21 cellular contexts compared by ENCODE assay signal in the genomic region with DNA sequence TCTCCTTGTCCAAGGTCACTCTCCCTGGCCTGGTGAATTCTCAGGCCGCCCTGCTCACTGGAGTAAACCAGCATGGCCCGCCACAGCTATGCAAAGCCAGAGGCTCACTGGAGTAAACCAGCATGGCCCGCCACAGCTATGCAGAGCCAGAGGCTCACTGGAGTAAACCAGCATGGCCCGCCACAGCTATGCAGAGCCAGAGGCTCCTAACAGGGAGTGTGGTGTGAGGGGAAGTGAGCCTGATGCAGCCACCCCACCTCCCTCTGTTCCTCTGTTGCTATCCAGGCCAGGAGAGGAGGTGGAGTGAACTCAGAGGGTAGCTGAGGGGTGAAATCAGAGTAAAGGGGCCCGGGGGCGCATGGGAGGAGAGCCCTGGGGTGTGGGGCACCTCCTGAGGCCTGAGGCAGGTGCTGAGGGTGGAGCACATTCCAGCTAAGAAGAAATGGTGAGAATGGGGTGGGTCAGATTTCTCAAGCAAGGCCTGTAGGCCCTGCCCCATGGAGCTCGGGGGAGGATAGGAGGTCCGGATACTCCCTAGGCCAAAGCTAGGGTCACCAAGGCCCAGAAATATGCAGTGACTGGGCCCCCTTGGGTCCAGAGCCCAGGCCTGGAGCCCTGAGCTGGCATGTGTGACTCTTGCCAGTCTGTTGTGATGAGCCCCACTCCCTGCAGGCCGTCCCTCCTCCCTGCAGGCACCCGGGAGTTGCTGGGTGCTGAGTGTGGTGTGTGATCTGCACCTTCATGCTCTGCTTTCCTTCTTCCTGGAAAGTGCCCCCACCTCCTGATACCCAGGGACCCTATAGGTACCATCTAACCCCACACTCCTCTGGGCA. TPM values are rescaled to one million over a fixed set of nuclear protein-coding genes. Genes with fewer than 3 reads are reported as not detected.
DNase-seq lines count a peak whose midpoint lies in the region; ATAC-seq and TF ChIP-seq lines count a peak whose summit lies in the region.
"Had no signal": no experiment of that assay in that cellular context is flagged by ENCODE, and none has a peak within 500 bp of the region (broad histone marks: within the 10 kb centered on the region; RNA-seq: fewer than 3 reads in every experiment).

No MANE protein-coding gene starts in this region.

- H3K27ac ChIP-seq in RWPE2 (ENCODE audit: poor library complexity, severe bottlenecking): no peak overlapping the region
- no peak overlapping the region for H3K27ac ChIP-seq in testis
- H3K27ac ChIP-seq: body of pancreas, tibial nerve had no signal

- no peaks in the 10 kb centered on the region for H3K36me3 ChIP-seq in RWPE2 (ENCODE audit: low read depth)
- no peaks in the 10 kb centered on the region for H3K36me3 ChIP-seq in testis (ENCODE audit: low read depth, missing control alignments)
- H3K36me3 ChIP-seq: tibial nerve had no signal

- H3K4me3 ChIP-seq in RWPE2 (ENCODE audit: severe bottlenecking) (no peak overlapping the region), testis (no peak overlapping the region)
- H3K4me3 ChIP-seq: body of pancreas, tibial nerve had no signal

- TF ChIP-seq CTCF in RWPE2 (IDR thresholded peaks at IDR 0.05; ENCODE audit: poor library complexity, severe bottlenecking): no peak
- no peak for TF ChIP-seq CTCF in type B pancreatic cell (conservative IDR thresholded peaks at IDR 0.05)
- no peak for TF ChIP-seq CTCF in testis (IDR thresholded peaks at IDR 0.05)

- H3K27me3 ChIP-seq in RWPE2 (ENCODE audit: insufficient read depth, poor library complexity, severe bottlenecking): no peaks in the 10 kb centered on the region
- H3K27me3 ChIP-seq in testis: no peaks in the 10 kb centered on the region
- H3K27me3 ChIP-seq: body of pancreas had no signal

- H3K4me1 ChIP-seq in RWPE2 (ENCODE audit: insufficient read depth, poor library complexity, severe bottlenecking) (no peaks in the 10 kb centered on the region), testis (no peaks in the 10 kb centered on the region)
- H3K4me1 ChIP-seq: body of pancreas, tibial nerve had no signal

- H3K9me3 Mint-ChIP-seq in type B pancreatic cell: no peaks in the 10 kb centered on the region
- no peaks in the 10 kb centered on the region for H3K9me3 Mint-ChIP-seq in stimulated activated naive B cell treated with anti-CD40 and anti-IgM and Interleukin-4, amounts not matched to agents 10 μg/mL and 1 μg/mL and 100 μg/mL, for 72 hours
- H3K9me3 Mint-ChIP-seq: CD4-positive, CD25-positive, alpha-beta regulatory T cell had no signal

- peaks cover 18% of the 10 kb centered on the region for H3K4me1 Mint-ChIP-seq in type B pancreatic cell (ENCODE audit: unreplicated experiment)
- peaks cover 0 to 3% of the 10 kb centered on the region in 2 donors for H3K4me1 Mint-ChIP-seq in stimulated activated naive B cell treated with anti-CD40 and anti-IgM and Interleukin-4, amounts not matched to agents 10 μg/mL and 1 μg/mL and 100 μg/mL, for 72 hours
- H3K4me1 Mint-ChIP-seq: CD4-positive, CD25-positive, alpha-beta regulatory T cell had no signal

- no peak for TF ChIP-seq POLR2A in testis (IDR thresholded peaks at IDR 0.05)

- no peak overlapping the region for H3K4me3 Mint-ChIP-seq in type B pancreatic cell
- no peak overlapping the region for H3K4me3 Mint-ChIP-seq in stimulated activated naive B cell treated with anti-CD40 and anti-IgM and Interleukin-4, amounts not matched to agents 10 μg/mL and 1 μg/mL and 100 μg/mL, for 72 hours
- H3K4me3 Mint-ChIP-seq: CD4-positive, CD25-positive, alpha-beta regulatory T cell had no signal

- peaks cover 27% of the 10 kb centered on the region for H3K27me3 Mint-ChIP-seq in type B pancreatic cell
- H3K27me3 Mint-ChIP-seq in stimulated activated naive B cell treated with anti-CD40 and anti-IgM and Interleukin-4, amounts not matched to agents 10 μg/mL and 1 μg/mL and 100 μg/mL, for 72 hours: peaks cover 32 to 34% of the 10 kb centered on the region in 2 donors

- no peaks in the 10 kb centered on the region for H3K9me3 ChIP-seq in RWPE2 (ENCODE audit: severe bottlenecking)
- H3K9me3 ChIP-seq in testis: no peaks in the 10 kb centered on the region
- H3K9me3 ChIP-seq: body of pancreas, tibial nerve had no signal

- ATAC-seq in RWPE2 (ENCODE audit: low read depth): 0 out of 3 replicates have a peak, but pooled peaks have one; percentile 9
- ATAC-seq in stimulated activated naive B cell treated with anti-CD40 and anti-IgM and Interleukin-4, amounts not matched to agents 10 μg/mL and 1 μg/mL and 100 μg/mL, for 72 hours (replicated peaks): no peak
- ATAC-seq: body of pancreas had no signal

- intact Hi-C loops in testis (cut with DNase I; ENCODE audit: low total_unique reads): loop anchor here (5.0 kb wide), 1 partner anchor 65 kb away; no protein-coding TSS in a partner anchor

- WGBS in testis, 2 donors: 79 to 85% methylated on average over 4 to 10 of the region's 10 CpGs

- H3K27ac Mint-ChIP-seq in type B pancreatic cell: peak overlapping the region; percentile 72
- H3K27ac Mint-ChIP-seq in stimulated activated naive B cell treated with anti-CD40 and anti-IgM and Interleukin-4, amounts not matched to agents 10 μg/mL and 1 μg/mL and 100 μg/mL, for 72 hours: no peak overlapping the region

- DNase-seq in activated CD8-positive, alpha-beta memory T cell treated with anti-CD3 and anti-CD28 coated beads for 24 hours: peak; percentile 47
- no peak for DNase-seq in activated CD8-positive, alpha-beta memory T cell treated with anti-CD3 and anti-CD28 coated beads, Interleukin-2, amount 50 U/mL, for 4 hours
- no peak for DNase-seq in RWPE2 (ENCODE audit: low spot score)
- peak; percentile 80 for DNase-seq in mesenteric fat pad (ENCODE audit: low spot score)
- DNase-seq in type B pancreatic cell (ENCODE audit: extremely low spot score, unreplicated experiment): no peak
- no peak for DNase-seq in stimulated activated naive B cell treated with anti-CD40 and anti-IgM and Interleukin-4, amounts not matched to agents 10 μg/mL and 1 μg/mL and 100 μg/mL, for 72 hours
- no peak for DNase-seq in NCI-H1092 (lab: John Stamatoyannopoulos, UW)
- DNase-seq in testis: no peak
- DNase-seq: activated CD4-positive, alpha-beta T cell treated with anti-CD3 and anti-CD28 coated beads for 48 hours; activated naive CD4-positive, alpha-beta T cell treated with anti-CD3 and anti-CD28 coated beads, Interleukin-2, amount 50 U/mL, for 16 hours; activated T-cell treated with anti-CD3 and anti-CD28 coated beads for 4 hours; CD4-positive, CD25-positive, alpha-beta regulatory T cell; EL; erythroblast; mammary epithelial cell; NCI-H1436 treated with DMSO at 0.1 percent for 48 hours; NCI-H2227 treated with DMSO at 0.1 percent for 48 hours; SHP77 treated with DMSO at 0.1 percent for 48 hours; stimulated activated CD4-positive, alpha-beta T cell treated with anti-CD3 and anti-CD28 coated beads, Interleukin-2, amount 100 ng/mL, for 48 hours had no signal

- H3K36me3 Mint-ChIP-seq in type B pancreatic cell: no peaks in the 10 kb centered on the region
- no peaks in the 10 kb centered on the region for H3K36me3 Mint-ChIP-seq in stimulated activated naive B cell treated with anti-CD40 and anti-IgM and Interleukin-4, amounts not matched to agents 10 μg/mL and 1 μg/mL and 100 μg/mL, for 72 hours
- H3K36me3 Mint-ChIP-seq: CD4-positive, CD25-positive, alpha-beta regulatory T cell had no signal

RNA-seq across cellular contexts. Expression of a gene that starts 1.5 kb away (rescaled TPM):
- total RNA-seq in mesenteric fat pad: 2.4 TPM
- 6.3 and 8.6 TPM in 2 replicates for total RNA-seq in type B pancreatic cell (ENCODE audit: low replicate concordance)
- total RNA-seq in testis: 1 to 10 TPM; 1.7 to 2.9 TPM
- not detected for polyA plus RNA-seq in testis (ENCODE audit: insufficient read depth, low read depth, low replicate concordance)
- total RNA-seq: CD4-positive, CD25-positive, alpha-beta regulatory T cell had no signal
- polyA plus RNA-seq: CD4-positive, CD25-positive, alpha-beta regulatory T cell had no signal

RNA-seq across cellular contexts. Expression of a gene that starts 36.8 kb away (rescaled TPM):
- total RNA-seq in mesenteric fat pad (2.0 TPM), type B pancreatic cell (ENCODE audit: low replicate concordance) (1.2 and 1.3 TPM in 2 replicates), testis (1 to 10 TPM in 1 of 2 donors, under 1 TPM in 1; 0.94 to 1.2 TPM)
- 0.58 TPM for polyA plus RNA-seq in testis (ENCODE audit: insufficient read depth, low read depth, low replicate concordance)
- total RNA-seq: CD4-positive, CD25-positive, alpha-beta regulatory T cell had no signal
- polyA plus RNA-seq: CD4-positive, CD25-positive, alpha-beta regulatory T cell; mammary epithelial cell had no signal

RNA-seq across cellular contexts. Expression of a gene that starts 41.2 kb away (rescaled TPM):
- total RNA-seq in mesenteric fat pad: 17.6 TPM
- total RNA-seq in type B pancreatic cell (ENCODE audit: low replicate concordance): 0.55 and 0.72 TPM in 2 replicates
- total RNA-seq in testis: 10 to 100 TPM; 10.6 to 36.3 TPM
- 52.2 TPM for polyA plus RNA-seq in testis (ENCODE audit: insufficient read depth, low read depth, low replicate concordance)

RNA-seq across cellular contexts. Expression of a gene that starts 57.5 kb away (rescaled TPM):
- total RNA-seq in mesenteric fat pad (86.8 TPM), type B pancreatic cell (ENCODE audit: low replicate concordance) (46.1 and 50.0 TPM in 2 replicates), testis (10 to 100 TPM; 39.0 to 40.7 TPM)
- polyA plus RNA-seq in testis (ENCODE audit: insufficient read depth, low read depth, low replicate concordance): 133 TPM

Comparison
In these comparisons a context has a peak if more than half of its experiments do, and no peak if none do; other contexts are left out.
1. DNase-seq: peak in activated CD8-positive, alpha-beta memory T cell treated with anti-CD3 and anti-CD28 coated beads for 24 hours (single experiment) and mesenteric fat pad (single experiment); none in activated CD8-positive, alpha-beta memory T cell treated with anti-CD3 and anti-CD28 coated beads, Interleukin-2, amount 50 U/mL, for 4 hours (single experiment), RWPE2 (single experiment), type B pancreatic cell (single experiment), stimulated activated naive B cell treated with anti-CD40 and anti-IgM and Interleukin-4, amounts not matched to agents 10 μg/mL and 1 μg/mL and 100 μg/mL, for 72 hours (single experiment), NCI-H1092 (single experiment) and testis (single experiment).